Comparison of ENCODE assay signal across 8 cellular contexts in the genomic region with DNA sequence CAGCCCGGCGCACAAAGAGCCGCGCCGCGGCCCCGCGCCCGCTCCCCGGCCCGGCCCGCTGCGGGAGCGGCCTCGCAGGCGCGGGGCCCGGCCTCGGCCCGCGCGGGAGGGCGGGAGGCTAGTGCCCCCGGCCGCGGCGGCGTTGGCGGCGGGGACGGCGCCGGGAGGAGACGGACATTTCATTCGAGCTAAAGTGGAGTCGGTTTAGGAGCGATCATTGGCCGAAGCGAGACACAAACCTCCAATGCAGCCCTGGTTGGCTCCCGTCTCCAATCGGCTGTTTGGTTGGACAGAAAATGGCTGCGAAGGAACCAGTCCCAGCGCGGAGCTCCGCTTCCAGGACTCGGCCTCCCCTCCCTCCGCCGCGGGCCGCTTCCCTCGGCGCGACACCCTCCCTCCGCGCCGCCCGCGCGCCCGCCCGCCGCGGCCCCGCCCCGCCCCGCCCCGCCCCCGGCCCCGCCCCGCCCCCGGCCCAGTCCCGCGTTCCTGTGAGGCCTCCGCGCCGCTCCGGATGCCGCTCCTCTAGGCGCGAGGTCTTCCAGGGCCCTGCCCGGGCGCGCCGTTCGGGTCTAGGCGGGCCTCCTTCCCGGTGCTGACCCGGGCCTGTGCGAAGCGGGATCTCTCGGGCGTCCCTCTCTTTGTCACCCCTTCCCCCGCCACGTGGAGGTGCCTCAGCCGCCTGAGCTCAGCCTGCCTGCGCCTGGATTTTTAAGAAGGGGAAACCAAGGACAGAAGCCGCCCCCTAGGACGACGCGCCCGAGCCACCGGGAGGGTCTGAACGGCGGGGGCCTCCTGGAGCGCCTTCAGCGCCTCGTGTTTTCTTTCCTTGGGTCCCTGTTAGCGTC. TPM values are rescaled to one million over a fixed set of nuclear protein-coding genes. Genes with fewer than 3 reads are reported as not detected.
DNase-seq lines count a peak whose midpoint lies in the region; ATAC-seq and TF ChIP-seq lines count a peak whose summit lies in the region.

A gene (minus strand): TSS at position 309 of the 845 bp plus-strand sequence. CDS start 2,757 bp downstream, outside the sequence.

- ATAC-seq in GM18498 (IDR thresholded peaks at IDR 0.05; ENCODE audit: unreplicated experiment) = peak; percentile 92
- peak; percentile 96 for ATAC-seq in HG02938 (IDR thresholded peaks at IDR 0.05; ENCODE audit: unreplicated experiment)
- ATAC-seq in right cardiac atrium = peak; percentile 93 to 94

- DNase-seq in NCI-H187 (lab: John Stamatoyannopoulos, UW) (peak; percentile 91 to 96), T-helper 2 cell (peak; percentile 82 to 98 (median 89)), anterior cingulate cortex (lab: John Stamatoyannopoulos, UW) (peak; percentile 54 to 98 (median 92)), right cardiac atrium (peak; percentile 94 to 97 (median 97)), putamen (ENCODE audit: low spot score) (peak; percentile 98), vagina (ENCODE audit: extremely low spot score in 2 of 2) (peak in 1 of 2 donors; percentile 93)

- H3K9me3 ChIP-seq in right cardiac atrium (ENCODE audit: control insufficient read depth, low read length) = no peaks in the 10 kb centered on the region
- H3K9me3 ChIP-seq in vagina = no peaks in the 10 kb centered on the region

- intact Hi-C loops in right cardiac atrium (cut with DNase I) (no loop called here), vagina (cut with DNase I) (no loop called here)

- H3K4me1 ChIP-seq in right cardiac atrium (ENCODE audit: control insufficient read depth, insufficient read depth, low read length) = peaks cover 5% of the 10 kb centered on the region
- H3K4me1 ChIP-seq in vagina = peaks cover 43% of the 10 kb centered on the region

- no peak for TF ChIP-seq CTCF in vagina (IDR thresholded peaks at IDR 0.05)

- H3K27me3 ChIP-seq in right cardiac atrium (ENCODE audit: control insufficient read depth, insufficient read depth) (no peaks in the 10 kb centered on the region), vagina (no peaks in the 10 kb centered on the region)

- WGBS in right cardiac atrium = 2% methylated on average over 102 of the region's 108 CpGs

- peak in 1 of 2 donors; percentile 75 for TF ChIP-seq POLR2A in vagina (IDR thresholded peaks at IDR 0.05)

- H3K4me3 ChIP-seq in right cardiac atrium (ENCODE audit: low read length) (peak within 1 kb of the TSS; percentile 98), vagina (peak within 1 kb of the TSS; percentile 58 to 92)

- no peaks in the 10 kb centered on the region for H3K36me3 ChIP-seq in vagina

- H3K27ac ChIP-seq in right cardiac atrium (ENCODE audit: low read length) (peak within 1 kb of the TSS; percentile 99), vagina (peak within 1 kb of the TSS; percentile 89)

RNA-seq across cellular contexts. Expression of the gene that starts here (rescaled TPM):
- total RNA-seq in right cardiac atrium (10 to 100 TPM; 38.7 to 57.9 (median 48.6) TPM), vagina (32.9 TPM)
- 36.6 TPM for polyA plus RNA-seq in right cardiac atrium
